Comparison of ENCODE assay signal across 1 cellular context in genomic region chr12:26692417-26692816, GRCh38.
TF ChIP-seq lines count a peak whose summit lies in the region.

No MANE protein-coding gene starts in this region.

TF ChIP-seq in WTC11, 78 proteins besides CTCF, POLR2A, EP300 and RAD21 (continued from another document):
- TF ChIP-seq ZBTB43 (CRISPR knock-in tag; IDR thresholded peaks at IDR 0.05) (no peak), MAX (CRISPR knock-in tag; IDR thresholded peaks at IDR 0.05) (no peak)
